ENCODE assay signal across 32 cellular contexts in the genomic region with DNA sequence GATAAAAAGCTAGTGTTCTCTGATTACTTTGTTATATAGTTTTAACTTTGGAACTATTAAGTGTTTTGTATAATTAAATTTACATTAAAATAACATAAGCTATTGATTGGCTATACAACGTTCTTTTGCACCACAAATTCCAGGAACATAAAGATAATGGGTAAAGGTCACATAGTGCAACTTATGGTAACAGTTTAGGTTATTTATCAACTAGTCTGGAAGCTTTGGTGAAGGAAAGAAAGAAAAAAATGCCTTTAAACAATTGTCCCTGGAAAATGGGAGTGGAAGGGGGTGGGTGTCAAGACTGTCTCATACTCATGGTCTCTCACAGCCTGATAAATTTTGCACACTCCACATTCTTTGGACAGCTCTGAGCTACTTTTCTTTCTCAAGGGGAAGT. TPM values are rescaled to one million over a fixed set of nuclear protein-coding genes. Genes with fewer than 3 reads are reported as not detected.
"Had no signal": no experiment of that assay in that cellular context is flagged by ENCODE, and none has a peak within 500 bp of the region (broad histone marks: within the 10 kb centered on the region; RNA-seq: fewer than 3 reads in every experiment).

No MANE protein-coding gene starts in this region.

- H3K4me1 ChIP-seq: pancreas had no signal

- H3K4me3 ChIP-seq: adrenal gland, ascending aorta, gastroesophageal sphincter, pancreas, upper lobe of left lung, vagina had no signal

- H3K27ac ChIP-seq: adrenal gland, brain microvascular endothelial cell, pancreas, upper lobe of left lung, vagina, WERI-Rb-1 had no signal

- DNase-seq: activated CD4-positive, alpha-beta T cell treated with anti-CD3 and anti-CD28 coated beads for 48 hours; activated CD4-positive, alpha-beta T cell treated with anti-CD3 and anti-CD28 coated beads, Interleukin-2, amount 50 U/mL, for 48 hours; activated CD8-positive, alpha-beta memory T cell treated with anti-CD3 and anti-CD28 coated beads, Interleukin-2, amount 50 U/mL, for 4 hours; activated effector memory CD4-positive, alpha-beta T cell treated with anti-CD3 and anti-CD28 coated beads, Interleukin-2, amount 50 U/mL, for 16 hours; activated naive CD4-positive, alpha-beta T cell treated with anti-CD3 and anti-CD28 coated beads for 36 hours; activated naive CD8-positive, alpha-beta T cell treated with anti-CD3 and anti-CD28 coated beads for 36 hours; activated T-cell treated with anti-CD3 and anti-CD28 coated beads, Interleukin-2, amount 50 U/mL, for 1 hour; brain microvascular endothelial cell; cortex of kidney; effector memory CD8-positive, alpha-beta T cell; erythroblast; hippocampal formation; left cardiac atrium; left ventricle myocardium superior; naive B cell; nucleus accumbens; pancreas; right cardiac atrium; stimulated activated CD4-positive, alpha-beta T cell treated with anti-CD3 and anti-CD28 coated beads, Interleukin-4, amount 100 ng/mL, for 24 hours; stimulated activated naive CD8-positive, alpha-beta T cell treated with anti-CD3 and anti-CD28 coated beads, Interleukin-15, amount 100 ng/mL, for 72 hours; substantia nigra; T-helper 9 cell; upper lobe of left lung; WERI-Rb-1 had no signal

- H3K27me3 Mint-ChIP-seq: activated naive CD8-positive, alpha-beta T cell treated with anti-CD3 and anti-CD28 coated beads for 36 hours; naive B cell; stimulated activated naive CD8-positive, alpha-beta T cell treated with anti-CD3 and anti-CD28 coated beads, Interleukin-15, amount 100 ng/mL, for 72 hours had no signal

- FAIRE-seq: keratinocyte, pancreas had no signal

- H3K27me3 ChIP-seq: adrenal gland, ascending aorta, brain microvascular endothelial cell, gastroesophageal sphincter, pancreas, upper lobe of left lung, vagina had no signal

- H3K9me3 ChIP-seq: adrenal gland, ascending aorta, gastroesophageal sphincter, pancreas, upper lobe of left lung, vagina had no signal

- ATAC-seq: activated CD4-positive, CD25-positive, alpha-beta regulatory T cell treated with anti-CD3 and anti-CD28 coated beads, Interleukin-2, amount 50 U/mL, for 24 hours; effector memory CD8-positive, alpha-beta T cell; gastroesophageal sphincter; left ventricle myocardium superior; pancreas; right cardiac atrium; stimulated activated naive CD8-positive, alpha-beta T cell treated with anti-CD3 and anti-CD28 coated beads, Interleukin-15, amount 100 ng/mL, for 72 hours had no signal

- H3K4me1 Mint-ChIP-seq: activated naive CD8-positive, alpha-beta T cell treated with anti-CD3 and anti-CD28 coated beads for 36 hours; stimulated activated effector memory CD8-positive, alpha-beta T cell treated with anti-CD3 and anti-CD28 coated beads, Interleukin-12 subunit alpha, Interleukin-12 subunit beta, amount 100 ng/mL, for 72 hours; stimulated activated naive CD8-positive, alpha-beta T cell treated with anti-CD3 and anti-CD28 coated beads, Interleukin-15, amount 100 ng/mL, for 72 hours had no signal

- H3K9me3 Mint-ChIP-seq: activated naive CD4-positive, alpha-beta T cell treated with anti-CD3 and anti-CD28 coated beads for 36 hours; activated naive CD8-positive, alpha-beta T cell treated with anti-CD3 and anti-CD28 coated beads for 36 hours; activated T-helper 1 cell treated with anti-CD3 and anti-CD28 coated beads, Interleukin-12 subunit alpha, Interleukin-12 subunit beta, Interleukin-2, Interleukin-4 antibody, amounts not matched to agents 30 ng/mL and 10 ng/mL and 1 ng/mL, durations not matched to agents 14 hours and 24 hours and 36 hours; effector memory CD8-positive, alpha-beta T cell; naive B cell; stimulated activated effector memory CD8-positive, alpha-beta T cell treated with anti-CD3 and anti-CD28 coated beads, Interleukin-12 subunit alpha, Interleukin-12 subunit beta, amount 100 ng/mL, for 72 hours; stimulated activated naive CD8-positive, alpha-beta T cell treated with anti-CD3 and anti-CD28 coated beads, Interleukin-15, amount 100 ng/mL, for 72 hours had no signal

- H3K27ac Mint-ChIP-seq: activated naive CD4-positive, alpha-beta T cell treated with anti-CD3 and anti-CD28 coated beads for 36 hours; activated naive CD8-positive, alpha-beta T cell treated with anti-CD3 and anti-CD28 coated beads for 36 hours; activated T-helper 1 cell treated with anti-CD3 and anti-CD28 coated beads, Interleukin-12 subunit alpha, Interleukin-12 subunit beta, Interleukin-2, Interleukin-4 antibody, amounts not matched to agents 30 ng/mL and 10 ng/mL and 1 ng/mL, durations not matched to agents 14 hours and 24 hours and 36 hours; effector memory CD8-positive, alpha-beta T cell; stimulated activated effector memory CD8-positive, alpha-beta T cell treated with anti-CD3 and anti-CD28 coated beads, Interleukin-12 subunit alpha, Interleukin-12 subunit beta, amount 100 ng/mL, for 72 hours had no signal

- H3K36me3 Mint-ChIP-seq: activated naive CD8-positive, alpha-beta T cell treated with anti-CD3 and anti-CD28 coated beads for 36 hours; stimulated activated effector memory CD8-positive, alpha-beta T cell treated with anti-CD3 and anti-CD28 coated beads, Interleukin-12 subunit alpha, Interleukin-12 subunit beta, amount 100 ng/mL, for 72 hours had no signal

- H3K4me3 Mint-ChIP-seq: activated naive CD4-positive, alpha-beta T cell treated with anti-CD3 and anti-CD28 coated beads for 36 hours; activated naive CD8-positive, alpha-beta T cell treated with anti-CD3 and anti-CD28 coated beads for 36 hours; activated T-helper 1 cell treated with anti-CD3 and anti-CD28 coated beads, Interleukin-12 subunit alpha, Interleukin-12 subunit beta, Interleukin-2, Interleukin-4 antibody, amounts not matched to agents 30 ng/mL and 10 ng/mL and 1 ng/mL, durations not matched to agents 14 hours and 24 hours and 36 hours; effector memory CD8-positive, alpha-beta T cell; naive B cell; stimulated activated effector memory CD8-positive, alpha-beta T cell treated with anti-CD3 and anti-CD28 coated beads, Interleukin-12 subunit alpha, Interleukin-12 subunit beta, amount 100 ng/mL, for 72 hours; stimulated activated naive CD8-positive, alpha-beta T cell treated with anti-CD3 and anti-CD28 coated beads, Interleukin-15, amount 100 ng/mL, for 72 hours had no signal

- H3K36me3 ChIP-seq: adrenal gland, ascending aorta, brain microvascular endothelial cell, gastroesophageal sphincter, pancreas, upper lobe of left lung, vagina, WERI-Rb-1 had no signal

RNA-seq across cellular contexts. Expression of a gene that starts 17.1 kb away (rescaled TPM):
- total RNA-seq: activated T-helper 1 cell treated with anti-CD3 and anti-CD28 coated beads, Interleukin-12 subunit alpha, Interleukin-12 subunit beta, Interleukin-2, Interleukin-4 antibody, amounts not matched to agents 30 ng/mL and 10 ng/mL and 1 ng/mL, durations not matched to agents 14 hours and 24 hours and 36 hours had no signal
